ENCODE assay signal across 19 cellular contexts in genomic region chr12:79919762-79920161, GRCh38. TPM values are rescaled to one million over a fixed set of nuclear protein-coding genes. Genes with fewer than 3 reads are reported as not detected.
DNase-seq lines count a peak whose midpoint lies in the region; ATAC-seq and TF ChIP-seq lines count a peak whose summit lies in the region.
"Had no signal": no experiment of that assay in that cellular context is flagged by ENCODE, and none has a peak within 500 bp of the region (broad histone marks: within the 10 kb centered on the region; RNA-seq: fewer than 3 reads in every experiment).

No MANE protein-coding gene starts in this region.

- H3K27ac Mint-ChIP-seq in natural killer cell (peak overlapping the region; percentile 53 to 60), T-helper 17 cell (no peak overlapping the region)
- H3K27ac Mint-ChIP-seq in natural killer cell treated with Interleukin-12 subunit alpha and Interleukin-12 subunit beta and Interleukin-15 and Interleukin-18, amount 100 ng/mL, for 72 hours = no peak overlapping the region
- H3K27ac Mint-ChIP-seq: CD8-positive, alpha-beta T cell; HFFc6 had no signal

- H3K4me3 Mint-ChIP-seq in natural killer cell = peak overlapping the region; percentile 13
- H3K4me3 Mint-ChIP-seq in natural killer cell treated with Interleukin-12 subunit alpha and Interleukin-12 subunit beta and Interleukin-15 and Interleukin-18, amount 100 ng/mL, for 72 hours = no peak overlapping the region
- peak overlapping the region; percentile 7 for H3K4me3 Mint-ChIP-seq in T-helper 17 cell
- H3K4me3 Mint-ChIP-seq: CD8-positive, alpha-beta T cell; GM23338; HFFc6 had no signal

- H3K36me3 Mint-ChIP-seq in natural killer cell (no peaks in the 10 kb centered on the region), T-helper 17 cell (ENCODE audit: low read depth) (peaks cover 2% of the 10 kb centered on the region)
- no peaks in the 10 kb centered on the region for H3K36me3 Mint-ChIP-seq in natural killer cell treated with Interleukin-12 subunit alpha and Interleukin-12 subunit beta and Interleukin-15 and Interleukin-18, amount 100 ng/mL, for 72 hours

- intact Hi-C loops in natural killer cell (cut with micrococcal nuclease) (loop anchor here (10.0 kb wide), 1 partner anchor 245 kb away; no protein-coding TSS in a partner anchor), esophagus muscularis mucosa (cut with DNase I) (no loop called here)

- 37% methylated on average over 1 of the region's 1 CpG for WGBS in esophagus muscularis mucosa

- H3K9me3 Mint-ChIP-seq in natural killer cell = no peaks in the 10 kb centered on the region
- no peaks in the 10 kb centered on the region for H3K9me3 Mint-ChIP-seq in natural killer cell treated with Interleukin-12 subunit alpha and Interleukin-12 subunit beta and Interleukin-15 and Interleukin-18, amount 100 ng/mL, for 72 hours
- H3K9me3 Mint-ChIP-seq: CD4-positive, CD25-positive, alpha-beta regulatory T cell; CD8-positive, alpha-beta T cell; GM23338; HFFc6 had no signal

- H3K4me1 ChIP-seq in esophagus muscularis mucosa (peaks cover 16 to 99% (median 94%) of the 10 kb centered on the region in 4 donors), BE2C (no peaks in the 10 kb centered on the region)
- H3K4me1 ChIP-seq: BLaER1 had no signal

- H3K27me3 Mint-ChIP-seq in natural killer cell (ENCODE audit: low read depth in 2 of 2) (no peaks in the 10 kb centered on the region), T-helper 17 cell (no peaks in the 10 kb centered on the region)
- H3K27me3 Mint-ChIP-seq in natural killer cell treated with Interleukin-12 subunit alpha and Interleukin-12 subunit beta and Interleukin-15 and Interleukin-18, amount 100 ng/mL, for 72 hours = no peaks in the 10 kb centered on the region
- H3K27me3 Mint-ChIP-seq: CD4-positive, CD25-positive, alpha-beta regulatory T cell had no signal

- no peak for ATAC-seq in natural killer cell
- ATAC-seq in natural killer cell treated with Interleukin-12 subunit alpha and Interleukin-12 subunit beta and Interleukin-15 and Interleukin-18, amount 100 ng/mL, for 72 hours = no peak
- ATAC-seq in T-helper 17 cell = no peak
- ATAC-seq: CD8-positive, alpha-beta T cell; GM23338 had no signal

- H3K27ac ChIP-seq in esophagus muscularis mucosa (replicated peaks in 1 of 4) = peak overlapping the region; percentile 3 to 71 (median 48)
- H3K27ac ChIP-seq: BLaER1, C4-2B had no signal

- H3K4me1 Mint-ChIP-seq in natural killer cell = peaks cover 75 to 76% of the 10 kb centered on the region in 2 donors
- H3K4me1 Mint-ChIP-seq in natural killer cell treated with Interleukin-12 subunit alpha and Interleukin-12 subunit beta and Interleukin-15 and Interleukin-18, amount 100 ng/mL, for 72 hours (ENCODE audit: low read depth in 2 of 2) = peaks cover 55 to 59% of the 10 kb centered on the region in 2 donors
- H3K4me1 Mint-ChIP-seq in T-helper 17 cell = peaks cover 54% of the 10 kb centered on the region

- TF ChIP-seq POLR2A in esophagus muscularis mucosa (IDR thresholded peaks at IDR 0.05; ENCODE audit: low read depth) = no peak

- H3K9me3 ChIP-seq in T-helper 17 cell (ENCODE audit: control insufficient read depth, low read length, poor library complexity, severe bottlenecking) = no peaks in the 10 kb centered on the region
- no peaks in the 10 kb centered on the region for H3K9me3 ChIP-seq in esophagus muscularis mucosa
- no peaks in the 10 kb centered on the region for H3K9me3 ChIP-seq in BE2C
- H3K9me3 ChIP-seq: HAP-1 had no signal

- DNase-seq in natural killer cell (no peak), T-helper 17 cell (no peak), esophagus muscularis mucosa (ENCODE audit: extremely low spot score) (no peak), T1000 (lab: John Stamatoyannopoulos, UW) (no peak), BE2C (no peak), GM10266 (ENCODE audit: extremely low spot score) (no peak)
- no peak for DNase-seq in natural killer cell treated with Interleukin-12 subunit alpha and Interleukin-12 subunit beta and Interleukin-15 and Interleukin-18, amount 100 ng/mL, for 72 hours (ENCODE audit: low spot score)
- DNase-seq: 8988T; CD4-positive, CD25-positive, alpha-beta regulatory T cell; CD8-positive, alpha-beta T cell; DMS 273 treated with DMSO at 0.1 percent for 48 hours; DMS79; EL; GDM1; HFFc6 had no signal

- TF ChIP-seq EP300 in esophagus muscularis mucosa (IDR thresholded peaks at IDR 0.05) = no peak

- H3K4me3 ChIP-seq in esophagus muscularis mucosa = no peak overlapping the region
- H3K4me3 ChIP-seq in BE2C (ENCODE audit: low read depth, low read length) = no peak overlapping the region
- H3K4me3 ChIP-seq: BLaER1, GM23338, HAP-1 had no signal

- no peak for TF ChIP-seq CTCF in natural killer cell (IDR thresholded peaks at IDR 0.05)
- TF ChIP-seq CTCF in esophagus muscularis mucosa (IDR thresholded peaks at IDR 0.05) = no peak
- no peak for TF ChIP-seq CTCF in BE2C (IDR thresholded peaks at IDR 0.05; ENCODE audit: low read depth, low read length)
- TF ChIP-seq CTCF in GM10266 (IDR thresholded peaks at IDR 0.05; ENCODE audit: control insufficient read depth, insufficient read depth, low read depth, missing control alignments) = no peak

- H3K27me3 ChIP-seq in esophagus muscularis mucosa (no peaks in the 10 kb centered on the region), BE2C (no peaks in the 10 kb centered on the region)
- H3K27me3 ChIP-seq: BLaER1 had no signal

- H3K36me3 ChIP-seq in esophagus muscularis mucosa (no peaks in the 10 kb centered on the region), BE2C (no peaks in the 10 kb centered on the region)
- H3K36me3 ChIP-seq: HAP-1 had no signal

RNA-seq across cellular contexts. Expression of gene PPP1R12A, which starts 15.1 kb away (rescaled TPM):
- 100 to 1,000 TPM; 145 to 192 (median 185) TPM for total RNA-seq in natural killer cell
- total RNA-seq in natural killer cell treated with Interleukin-12 subunit alpha and Interleukin-12 subunit beta and Interleukin-15 and Interleukin-18, amount 100 ng/mL, for 72 hours = 100 to 1,000 TPM; 112 to 131 TPM
- 100 to 1,000 TPM; 110 to 118 TPM for total RNA-seq in T-helper 17 cell
- total RNA-seq in esophagus muscularis mucosa = 100 to 1,000 TPM; 441 to 691 (median 542) TPM
- 19.2 TPM for polyA plus RNA-seq in BE2C (2012; ENCODE audit: insufficient read depth, insufficient read length, low read depth)

Comparison
In these comparisons a context has a peak if more than half of its experiments do, and no peak if none do; other contexts are left out.
1. H3K27ac Mint-ChIP-seq: peak in natural killer cell (2 of 2); none in natural killer cell treated with Interleukin-12 subunit alpha and Interleukin-12 subunit beta and Interleukin-15 and Interleukin-18, amount 100 ng/mL, for 72 hours (0 of 2) and T-helper 17 cell (single experiment).